ENCODE assay signal across 1 cellular context in the genomic region with DNA sequence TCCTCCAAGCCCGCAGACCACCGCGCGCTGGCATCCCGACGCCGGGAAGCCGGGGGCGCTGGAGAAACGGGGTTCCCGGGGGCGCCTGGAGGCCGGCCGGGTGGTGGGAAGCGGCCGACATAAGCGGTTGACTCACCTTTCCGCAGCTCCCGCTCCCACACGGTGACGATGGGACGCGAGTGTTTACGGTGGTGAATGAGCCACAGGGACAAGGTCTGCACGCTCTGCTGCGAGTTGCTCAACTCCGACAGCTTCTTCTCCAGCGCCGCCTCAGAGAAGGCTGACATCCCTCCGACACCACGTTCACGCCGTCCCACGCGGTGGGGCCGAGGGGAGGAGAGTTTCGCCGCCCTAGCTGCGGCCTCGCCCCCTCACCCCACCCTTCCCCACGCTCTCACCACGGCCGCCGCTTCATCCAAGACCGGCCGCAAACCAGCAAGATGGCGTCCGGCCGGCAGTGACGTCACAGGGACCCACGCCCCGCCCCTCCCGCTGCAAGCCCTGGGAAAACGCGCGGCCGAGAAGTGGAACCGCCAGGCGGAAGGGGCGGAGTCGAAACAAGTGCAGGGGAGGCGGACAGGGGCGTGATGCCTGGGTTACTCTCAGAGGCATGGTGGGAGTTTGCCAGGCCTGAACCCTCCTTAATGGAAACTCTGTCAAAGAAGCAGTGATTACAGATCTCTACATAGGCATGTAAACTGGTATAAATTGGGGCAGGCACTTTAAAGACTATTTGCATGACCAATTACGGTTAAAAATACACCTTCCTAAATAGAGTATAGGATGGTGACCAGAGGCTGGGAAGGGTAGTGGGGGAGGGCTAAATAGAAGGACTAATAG.
TF ChIP-seq lines count a peak whose summit lies in the region.

A gene with protein sequence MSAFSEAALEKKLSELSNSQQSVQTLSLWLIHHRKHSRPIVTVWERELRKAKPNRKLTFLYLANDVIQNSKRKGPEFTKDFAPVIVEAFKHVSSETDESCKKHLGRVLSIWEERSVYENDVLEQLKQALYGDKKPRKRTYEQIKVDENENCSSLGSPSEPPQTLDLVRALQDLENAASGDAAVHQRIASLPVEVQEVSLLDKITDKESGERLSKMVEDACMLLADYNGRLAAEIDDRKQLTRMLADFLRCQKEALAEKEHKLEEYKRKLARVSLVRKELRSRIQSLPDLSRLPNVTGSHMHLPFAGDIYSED (minus strand): TSS at position 442 of the 840 bp plus-strand sequence. CDS start 155 bp downstream, at position 287.

TF ChIP-seq in HepG2, 621 proteins besides CTCF, POLR2A, EP300 and RAD21 (continued from another document and continues in another):
- TF ChIP-seq RNF219 (CRISPR knock-in tag; IDR thresholded peaks at IDR 0.05): 0 out of 2 replicates have a peak, but pooled peaks have one; percentile 68
- no peak for TF ChIP-seq FOXO4 (CRISPR knock-in tag; conservative IDR thresholded peaks at IDR 0.05)
- TF ChIP-seq, protein P1, sequence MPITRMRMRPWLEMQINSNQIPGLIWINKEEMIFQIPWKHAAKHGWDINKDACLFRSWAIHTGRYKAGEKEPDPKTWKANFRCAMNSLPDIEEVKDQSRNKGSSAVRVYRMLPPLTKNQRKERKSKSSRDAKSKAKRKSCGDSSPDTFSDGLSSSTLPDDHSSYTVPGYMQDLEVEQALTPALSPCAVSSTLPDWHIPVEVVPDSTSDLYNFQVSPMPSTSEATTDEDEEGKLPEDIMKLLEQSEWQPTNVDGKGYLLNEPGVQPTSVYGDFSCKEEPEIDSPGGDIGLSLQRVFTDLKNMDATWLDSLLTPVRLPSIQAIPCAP (CRISPR knock-in tag; IDR thresholded peaks at IDR 0.05; ENCODE audit: low read depth): no peak
- TF ChIP-seq ZNF30 (CRISPR knock-in tag; IDR thresholded peaks at IDR 0.05): no peak
- 0 out of 2 replicates have a peak, but pooled peaks have one; percentile 59 for TF ChIP-seq POGK (CRISPR knock-in tag; conservative IDR thresholded peaks at IDR 0.05)
- TF ChIP-seq MYC (CRISPR knock-in tag; IDR thresholded peaks at IDR 0.05; ENCODE audit: borderline replicate concordance): peak; percentile 91
- TF ChIP-seq, protein P2, sequence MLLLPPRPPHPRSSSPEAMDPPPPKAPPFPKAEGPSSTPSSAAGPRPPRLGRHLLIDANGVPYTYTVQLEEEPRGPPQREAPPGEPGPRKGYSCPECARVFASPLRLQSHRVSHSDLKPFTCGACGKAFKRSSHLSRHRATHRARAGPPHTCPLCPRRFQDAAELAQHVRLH (CRISPR knock-in tag; IDR thresholded peaks at IDR 0.05; ENCODE audit: borderline replicate concordance, low read depth): no peak
- TF ChIP-seq MLLT10 (CRISPR knock-in tag; IDR thresholded peaks at IDR 0.05): no peak
- 0 out of 2 replicates have a peak, but pooled peaks have one; percentile 21 for TF ChIP-seq SMAD3 (CRISPR knock-in tag; IDR thresholded peaks at IDR 0.05)
- TF ChIP-seq ZNF703 (CRISPR knock-in tag; IDR thresholded peaks at IDR 0.05; ENCODE audit: borderline replicate concordance): no peak
- no peak for TF ChIP-seq NR2F1 (CRISPR knock-in tag; IDR thresholded peaks at IDR 0.05)
- peak; percentile 58; the same call in 1 of the 2 replicates for TF ChIP-seq ZNF430 (CRISPR knock-in tag; IDR thresholded peaks at IDR 0.05)
- TF ChIP-seq, protein P3, sequence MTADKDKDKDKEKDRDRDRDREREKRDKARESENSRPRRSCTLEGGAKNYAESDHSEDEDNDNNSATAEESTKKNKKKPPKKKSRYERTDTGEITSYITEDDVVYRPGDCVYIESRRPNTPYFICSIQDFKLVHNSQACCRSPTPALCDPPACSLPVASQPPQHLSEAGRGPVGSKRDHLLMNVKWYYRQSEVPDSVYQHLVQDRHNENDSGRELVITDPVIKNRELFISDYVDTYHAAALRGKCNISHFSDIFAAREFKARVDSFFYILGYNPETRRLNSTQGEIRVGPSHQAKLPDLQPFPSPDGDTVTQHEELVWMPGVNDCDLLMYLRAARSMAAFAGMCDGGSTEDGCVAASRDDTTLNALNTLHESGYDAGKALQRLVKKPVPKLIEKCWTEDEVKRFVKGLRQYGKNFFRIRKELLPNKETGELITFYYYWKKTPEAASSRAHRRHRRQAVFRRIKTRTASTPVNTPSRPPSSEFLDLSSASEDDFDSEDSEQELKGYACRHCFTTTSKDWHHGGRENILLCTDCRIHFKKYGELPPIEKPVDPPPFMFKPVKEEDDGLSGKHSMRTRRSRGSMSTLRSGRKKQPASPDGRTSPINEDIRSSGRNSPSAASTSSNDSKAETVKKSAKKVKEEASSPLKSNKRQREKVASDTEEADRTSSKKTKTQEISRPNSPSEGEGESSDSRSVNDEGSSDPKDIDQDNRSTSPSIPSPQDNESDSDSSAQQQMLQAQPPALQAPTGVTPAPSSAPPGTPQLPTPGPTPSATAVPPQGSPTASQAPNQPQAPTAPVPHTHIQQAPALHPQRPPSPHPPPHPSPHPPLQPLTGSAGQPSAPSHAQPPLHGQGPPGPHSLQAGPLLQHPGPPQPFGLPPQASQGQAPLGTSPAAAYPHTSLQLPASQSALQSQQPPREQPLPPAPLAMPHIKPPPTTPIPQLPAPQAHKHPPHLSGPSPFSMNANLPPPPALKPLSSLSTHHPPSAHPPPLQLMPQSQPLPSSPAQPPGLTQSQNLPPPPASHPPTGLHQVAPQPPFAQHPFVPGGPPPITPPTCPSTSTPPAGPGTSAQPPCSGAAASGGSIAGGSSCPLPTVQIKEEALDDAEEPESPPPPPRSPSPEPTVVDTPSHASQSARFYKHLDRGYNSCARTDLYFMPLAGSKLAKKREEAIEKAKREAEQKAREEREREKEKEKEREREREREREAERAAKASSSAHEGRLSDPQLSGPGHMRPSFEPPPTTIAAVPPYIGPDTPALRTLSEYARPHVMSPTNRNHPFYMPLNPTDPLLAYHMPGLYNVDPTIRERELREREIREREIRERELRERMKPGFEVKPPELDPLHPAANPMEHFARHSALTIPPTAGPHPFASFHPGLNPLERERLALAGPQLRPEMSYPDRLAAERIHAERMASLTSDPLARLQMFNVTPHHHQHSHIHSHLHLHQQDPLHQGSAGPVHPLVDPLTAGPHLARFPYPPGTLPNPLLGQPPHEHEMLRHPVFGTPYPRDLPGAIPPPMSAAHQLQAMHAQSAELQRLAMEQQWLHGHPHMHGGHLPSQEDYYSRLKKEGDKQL (CRISPR knock-in tag; IDR thresholded peaks at IDR 0.05; ENCODE audit: low read depth): no peak
- peak; percentile 16; the same call in 1 of the 2 replicates for TF ChIP-seq PAXIP1 (CRISPR knock-in tag; conservative IDR thresholded peaks at IDR 0.05)
- TF ChIP-seq JUN (CRISPR knock-in tag; IDR thresholded peaks at IDR 0.05): no peak
- TF ChIP-seq ATAD3A (CRISPR knock-in tag; IDR thresholded peaks at IDR 0.05): no peak
- TF ChIP-seq ZBTB43 (CRISPR knock-in tag; conservative IDR thresholded peaks at IDR 0.05): no peak
- peak; percentile 51; the same call in 1 of the 2 replicates for TF ChIP-seq ERF (CRISPR knock-in tag; IDR thresholded peaks at IDR 0.05)
- TF ChIP-seq ZNF557 (CRISPR knock-in tag; IDR thresholded peaks at IDR 0.05): no peak
- TF ChIP-seq ZNF121 (CRISPR knock-in tag; IDR thresholded peaks at IDR 0.05): no peak
- no peak for TF ChIP-seq ZNF432 (CRISPR knock-in tag; IDR thresholded peaks at IDR 0.05; ENCODE audit: borderline replicate concordance)
- TF ChIP-seq, protein P4, sequence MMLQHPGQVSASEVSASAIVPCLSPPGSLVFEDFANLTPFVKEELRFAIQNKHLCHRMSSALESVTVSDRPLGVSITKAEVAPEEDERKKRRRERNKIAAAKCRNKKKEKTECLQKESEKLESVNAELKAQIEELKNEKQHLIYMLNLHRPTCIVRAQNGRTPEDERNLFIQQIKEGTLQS (CRISPR knock-in tag; IDR thresholded peaks at IDR 0.05): peak; percentile 21; the same call in 1 of the 2 replicates
- TF ChIP-seq PLSCR1 (CRISPR knock-in tag; IDR thresholded peaks at IDR 0.05; ENCODE audit: borderline replicate concordance): no peak
- 0 out of 2 replicates have a peak, but pooled peaks have one; percentile 0 for TF ChIP-seq TOE1 (CRISPR knock-in tag; IDR thresholded peaks at IDR 0.05)
- no peak; the same call in 1 of the 2 replicates for TF ChIP-seq GMEB2 (CRISPR knock-in tag; IDR thresholded peaks at IDR 0.05; ENCODE audit: low read depth)
- no peak for TF ChIP-seq SOX6 (IDR thresholded peaks at IDR 0.05)
- peak; percentile 52 for TF ChIP-seq SOX6 (CRISPR knock-in tag; IDR thresholded peaks at IDR 0.05)
- peak; percentile 31 for TF ChIP-seq KLF12 (CRISPR knock-in tag; IDR thresholded peaks at IDR 0.05; ENCODE audit: borderline replicate concordance)
